Comparison of ENCODE assay signal across 25 cellular contexts in the genomic region with DNA sequence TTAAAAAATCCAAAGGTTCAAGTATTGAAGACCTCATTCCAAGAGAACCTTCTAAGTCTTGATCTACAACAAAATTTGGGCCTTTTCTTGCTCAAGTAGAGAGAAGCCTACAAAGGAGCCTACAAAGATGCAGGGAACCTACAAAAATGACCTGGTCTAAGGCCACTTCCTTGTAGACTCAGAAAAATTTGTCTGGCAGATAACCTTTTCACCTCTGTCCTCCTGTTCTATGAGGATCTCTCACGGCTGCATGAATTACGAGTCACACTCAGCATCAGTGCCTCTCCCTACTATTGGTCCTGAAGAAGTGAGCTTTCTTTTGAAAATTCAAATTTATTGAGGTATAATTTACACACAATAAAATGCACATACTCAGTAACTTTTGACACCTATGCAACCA. TPM values are rescaled to one million over a fixed set of nuclear protein-coding genes. Genes with fewer than 3 reads are reported as not detected.
DNase-seq lines count a peak whose midpoint lies in the region; ATAC-seq and TF ChIP-seq lines count a peak whose summit lies in the region.
"Had no signal": no experiment of that assay in that cellular context is flagged by ENCODE, and none has a peak within 500 bp of the region (broad histone marks: within the 10 kb centered on the region; RNA-seq: fewer than 3 reads in every experiment).

No MANE protein-coding gene starts in this region.

- intact Hi-C loops in activated CD8-positive, alpha-beta T cell treated with anti-CD3 and anti-CD28 coated beads for 36 hours (cut with micrococcal nuclease): no loop called here
- intact Hi-C loops in mucosa of descending colon (cut with DNase I, micrococcal nuclease): no loop called here
- intact Hi-C loops in CD8-positive, alpha-beta T cell (cut with DNase I, micrococcal nuclease): no loop called here

- DNase-seq in activated CD8-positive, alpha-beta T cell treated with anti-CD3 and anti-CD28 coated beads for 36 hours: no peak
- no peak for DNase-seq in activated CD8-positive, alpha-beta T cell treated with anti-CD3 and anti-CD28 coated beads, Interleukin-2, amount 10 ng/mL, durations not matched to agents 7 days and 5 days
- peak; percentile 60 for DNase-seq in M059J (ENCODE audit: low read depth)
- DNase-seq in brain microvascular endothelial cell: peak; percentile 33
- DNase-seq in mucosa of descending colon: no peak
- DNase-seq in CD8-positive, alpha-beta T cell: no peak
- DNase-seq in right atrium auricular region (ENCODE audit: low spot score): no peak
- DNase-seq in NCI-H748 treated with DMSO at 0.1 percent for 48 hours (lab: John Stamatoyannopoulos, UW): no peak
- DNase-seq: 8988T; activated CD4-positive, alpha-beta T cell treated with anti-CD3 and anti-CD28 coated beads, Interleukin-2, amount 50 U/mL, for 4 hours; activated gamma-delta T cell treated with Interleukin-2 at 50 U/mL for 16 hours; CD8-positive, alpha-beta memory T cell; cortex of kidney; DMS79; GOT3; kidney; NCI-H2029 treated with DMSO at 0.1 percent for 48 hours; NCI-H345; NCI-H82; posterior cingulate gyrus; stimulated activated naive CD8-positive, alpha-beta T cell treated with anti-CD3 and anti-CD28 coated beads, Interleukin-15, amount 100 ng/mL, for 72 hours; tibial artery had no signal

- H3K4me3 ChIP-seq in brain microvascular endothelial cell (ENCODE audit: low read depth, low read length) (no peak overlapping the region), mucosa of descending colon (no peak overlapping the region), right atrium auricular region (no peak overlapping the region)
- H3K4me3 ChIP-seq in CD8-positive, alpha-beta T cell (ENCODE audit: low read depth, low read length): no peak overlapping the region
- H3K4me3 ChIP-seq: lung, tibial artery had no signal

- H3K9me3 Mint-ChIP-seq in activated CD8-positive, alpha-beta T cell treated with anti-CD3 and anti-CD28 coated beads for 36 hours: no peaks in the 10 kb centered on the region
- no peaks in the 10 kb centered on the region for H3K9me3 Mint-ChIP-seq in activated CD8-positive, alpha-beta T cell treated with anti-CD3 and anti-CD28 coated beads, Interleukin-2, amount 10 ng/mL, durations not matched to agents 7 days and 5 days (ENCODE audit: insufficient read depth)
- no peaks in the 10 kb centered on the region for H3K9me3 Mint-ChIP-seq in CD8-positive, alpha-beta T cell
- H3K9me3 Mint-ChIP-seq: CD8-positive, alpha-beta memory T cell; stimulated activated naive CD8-positive, alpha-beta T cell treated with anti-CD3 and anti-CD28 coated beads, Interleukin-15, amount 100 ng/mL, for 72 hours; T-helper 2 cell treated with Interferon-gamma antibody and Interleukin-4, amounts not matched to agents 5 μg/mL and 100 μg/mL, for 36 hours; WTC11 had no signal

- POLR2A ChIA-PET in activated CD8-positive, alpha-beta T cell treated with anti-CD3 and anti-CD28 coated beads for 36 hours (lab: Charles Lee): interaction anchor here (2.4 kb wide), 1 partner anchor 57 kb away, joined by 8 read pairs; the partner anchor contains the start of gene ZNF518A
- POLR2A ChIA-PET in activated CD8-positive, alpha-beta T cell treated with anti-CD3 and anti-CD28 coated beads, Interleukin-2, amount 10 ng/mL, durations not matched to agents 7 days and 5 days (lab: Charles Lee): interaction anchor here (4.1 kb wide), 1 partner anchor 57 kb away, joined by 17 read pairs; the partner anchor contains the start of gene ZNF518A
- POLR2A ChIA-PET in CD8-positive, alpha-beta T cell (lab: Charles Lee): no interaction called here

- no peak for ATAC-seq in activated CD8-positive, alpha-beta T cell treated with anti-CD3 and anti-CD28 coated beads for 36 hours
- ATAC-seq in activated CD8-positive, alpha-beta T cell treated with anti-CD3 and anti-CD28 coated beads, Interleukin-2, amount 10 ng/mL, durations not matched to agents 7 days and 5 days: no peak
- peak; percentile 54 for ATAC-seq in mucosa of descending colon
- no peak for ATAC-seq in CD8-positive, alpha-beta T cell
- ATAC-seq: stimulated activated naive CD8-positive, alpha-beta T cell treated with anti-CD3 and anti-CD28 coated beads, Interleukin-15, amount 100 ng/mL, for 72 hours; WTC11 had no signal

- H3K27ac Mint-ChIP-seq in activated CD8-positive, alpha-beta T cell treated with anti-CD3 and anti-CD28 coated beads for 36 hours: peak overlapping the region; percentile 30
- no peak overlapping the region for H3K27ac Mint-ChIP-seq in activated CD8-positive, alpha-beta T cell treated with anti-CD3 and anti-CD28 coated beads, Interleukin-2, amount 10 ng/mL, durations not matched to agents 7 days and 5 days
- H3K27ac Mint-ChIP-seq in CD8-positive, alpha-beta T cell: no peak overlapping the region
- H3K27ac Mint-ChIP-seq: stimulated activated naive CD8-positive, alpha-beta T cell treated with anti-CD3 and anti-CD28 coated beads, Interleukin-15, amount 100 ng/mL, for 72 hours; T-helper 2 cell treated with Interferon-gamma antibody and Interleukin-4, amounts not matched to agents 5 μg/mL and 100 μg/mL, for 36 hours; WTC11 had no signal

- no peaks in the 10 kb centered on the region for H3K27me3 Mint-ChIP-seq in activated CD8-positive, alpha-beta T cell treated with anti-CD3 and anti-CD28 coated beads for 36 hours
- no peaks in the 10 kb centered on the region for H3K27me3 Mint-ChIP-seq in activated CD8-positive, alpha-beta T cell treated with anti-CD3 and anti-CD28 coated beads, Interleukin-2, amount 10 ng/mL, durations not matched to agents 7 days and 5 days (ENCODE audit: low read depth)
- no peaks in the 10 kb centered on the region for H3K27me3 Mint-ChIP-seq in CD8-positive, alpha-beta T cell (ENCODE audit: low read depth)
- H3K27me3 Mint-ChIP-seq: CD8-positive, alpha-beta memory T cell; stimulated activated naive CD8-positive, alpha-beta T cell treated with anti-CD3 and anti-CD28 coated beads, Interleukin-15, amount 100 ng/mL, for 72 hours had no signal

- H3K9me3 ChIP-seq in mucosa of descending colon: no peaks in the 10 kb centered on the region
- no peaks in the 10 kb centered on the region for H3K9me3 ChIP-seq in CD8-positive, alpha-beta T cell (ENCODE audit: low read length)
- no peaks in the 10 kb centered on the region for H3K9me3 ChIP-seq in right atrium auricular region
- H3K9me3 ChIP-seq: tibial artery had no signal

- H3K27ac ChIP-seq in brain microvascular endothelial cell (no peak overlapping the region), right atrium auricular region (no peak overlapping the region)
- H3K27ac ChIP-seq in CD8-positive, alpha-beta T cell (ENCODE audit: low read depth, low read length): no peak overlapping the region
- H3K27ac ChIP-seq: tibial artery had no signal

- H3K36me3 ChIP-seq in brain microvascular endothelial cell (replicated peaks): no peaks in the 10 kb centered on the region
- no peaks in the 10 kb centered on the region for H3K36me3 ChIP-seq in mucosa of descending colon (ENCODE audit: low read depth)
- H3K36me3 ChIP-seq in CD8-positive, alpha-beta T cell (ENCODE audit: insufficient read depth, low read length): no peaks in the 10 kb centered on the region
- H3K36me3 ChIP-seq in right atrium auricular region: no peaks in the 10 kb centered on the region
- H3K36me3 ChIP-seq: tibial artery had no signal

- H3K36me3 Mint-ChIP-seq in activated CD8-positive, alpha-beta T cell treated with anti-CD3 and anti-CD28 coated beads for 36 hours (ENCODE audit: low read depth): peaks cover 5% of the 10 kb centered on the region
- H3K36me3 Mint-ChIP-seq in activated CD8-positive, alpha-beta T cell treated with anti-CD3 and anti-CD28 coated beads, Interleukin-2, amount 10 ng/mL, durations not matched to agents 7 days and 5 days (ENCODE audit: low read depth): peaks cover 3% of the 10 kb centered on the region
- peaks cover 5% of the 10 kb centered on the region for H3K36me3 Mint-ChIP-seq in CD8-positive, alpha-beta T cell
- H3K36me3 Mint-ChIP-seq: WTC11 had no signal

- CTCF ChIA-PET in activated CD8-positive, alpha-beta T cell treated with anti-CD3 and anti-CD28 coated beads for 36 hours (lab: Charles Lee): interaction anchor here (0.6 kb wide), 1 partner anchor 437 kb away, joined by 3 read pairs; no protein-coding TSS in a partner anchor
- CTCF ChIA-PET in activated CD8-positive, alpha-beta T cell treated with anti-CD3 and anti-CD28 coated beads, Interleukin-2, amount 10 ng/mL, durations not matched to agents 7 days and 5 days (lab: Charles Lee): no interaction called here
- CTCF ChIA-PET in CD8-positive, alpha-beta T cell (lab: Charles Lee): no interaction called here

- H3K4me3 Mint-ChIP-seq in activated CD8-positive, alpha-beta T cell treated with anti-CD3 and anti-CD28 coated beads for 36 hours: no peak overlapping the region
- no peak overlapping the region for H3K4me3 Mint-ChIP-seq in activated CD8-positive, alpha-beta T cell treated with anti-CD3 and anti-CD28 coated beads, Interleukin-2, amount 10 ng/mL, durations not matched to agents 7 days and 5 days
- H3K4me3 Mint-ChIP-seq in CD8-positive, alpha-beta T cell: no peak overlapping the region
- H3K4me3 Mint-ChIP-seq: CD8-positive, alpha-beta memory T cell; stimulated activated naive CD8-positive, alpha-beta T cell treated with anti-CD3 and anti-CD28 coated beads, Interleukin-15, amount 100 ng/mL, for 72 hours; T-helper 2 cell treated with Interferon-gamma antibody and Interleukin-4, amounts not matched to agents 5 μg/mL and 100 μg/mL, for 36 hours; WTC11 had no signal

- no peak for TF ChIP-seq CTCF in activated CD8-positive, alpha-beta T cell treated with anti-CD3 and anti-CD28 coated beads for 36 hours (IDR thresholded peaks at IDR 0.05)
- TF ChIP-seq CTCF in brain microvascular endothelial cell (IDR thresholded peaks at IDR 0.05; ENCODE audit: low read depth, low read length, missing control alignments): no peak
- no peak for TF ChIP-seq CTCF in mucosa of descending colon (IDR thresholded peaks at IDR 0.05)
- TF ChIP-seq CTCF in CD8-positive, alpha-beta T cell (IDR thresholded peaks at IDR 0.05): no peak
- no peak for TF ChIP-seq CTCF in right atrium auricular region (IDR thresholded peaks at IDR 0.05)

- in situ Hi-C loops in brain microvascular endothelial cell (cut with HindIII; ENCODE audit: low pct_ligation_motif_present, low sequenced_read_pairs): no loop called here

- H3K27me3 ChIP-seq in brain microvascular endothelial cell (replicated peaks) (no peaks in the 10 kb centered on the region), right atrium auricular region (no peaks in the 10 kb centered on the region)
- no peaks in the 10 kb centered on the region for H3K27me3 ChIP-seq in CD8-positive, alpha-beta T cell (ENCODE audit: insufficient read depth, low read length)
- H3K27me3 ChIP-seq: tibial artery had no signal

- H3K4me1 ChIP-seq in mucosa of descending colon (ENCODE audit: low read depth) (no peaks in the 10 kb centered on the region), right atrium auricular region (no peaks in the 10 kb centered on the region)
- no peaks in the 10 kb centered on the region for H3K4me1 ChIP-seq in CD8-positive, alpha-beta T cell (ENCODE audit: insufficient read depth, low read length)
- H3K4me1 ChIP-seq: tibial artery had no signal

- H3K4me1 Mint-ChIP-seq in activated CD8-positive, alpha-beta T cell treated with anti-CD3 and anti-CD28 coated beads for 36 hours (ENCODE audit: low read depth): peaks cover 20% of the 10 kb centered on the region
- peaks cover 28% of the 10 kb centered on the region for H3K4me1 Mint-ChIP-seq in activated CD8-positive, alpha-beta T cell treated with anti-CD3 and anti-CD28 coated beads, Interleukin-2, amount 10 ng/mL, durations not matched to agents 7 days and 5 days (ENCODE audit: low read depth)
- peaks cover 3% of the 10 kb centered on the region for H3K4me1 Mint-ChIP-seq in CD8-positive, alpha-beta T cell (ENCODE audit: low read depth)

RNA-seq across cellular contexts. Expression of gene CCNJ, which starts 29.3 kb away (rescaled TPM):
- 1 to 10 TPM; 4.0 to 4.6 TPM for total RNA-seq in activated CD8-positive, alpha-beta T cell treated with anti-CD3 and anti-CD28 coated beads for 36 hours
- total RNA-seq in activated CD8-positive, alpha-beta T cell treated with anti-CD3 and anti-CD28 coated beads, Interleukin-2, amount 10 ng/mL, durations not matched to agents 7 days and 5 days: 1 to 10 TPM; 4.5 to 5.3 TPM
- 3.8 and 4.1 TPM in 2 replicates for total RNA-seq in M059J (2014; rRNA removed; shearing (Covaris generic))
- total RNA-seq in mucosa of descending colon (1 to 10 TPM; 6.0 to 7.8 (median 6.9) TPM), right atrium auricular region (1 to 10 TPM; 2.2 to 3.3 TPM)
- 10 to 100 TPM; 10.0 to 10.7 TPM for total RNA-seq in CD8-positive, alpha-beta T cell

RNA-seq across cellular contexts. Expression of gene ZNF518A, which starts 57.4 kb away (rescaled TPM):
- total RNA-seq in activated CD8-positive, alpha-beta T cell treated with anti-CD3 and anti-CD28 coated beads for 36 hours: 10 to 100 TPM; 13.4 to 15.2 TPM
- 10 to 100 TPM; 15.3 to 16.5 TPM for total RNA-seq in activated CD8-positive, alpha-beta T cell treated with anti-CD3 and anti-CD28 coated beads, Interleukin-2, amount 10 ng/mL, durations not matched to agents 7 days and 5 days
- total RNA-seq in M059J (2014; rRNA removed; shearing (Covaris generic)): 2.8 and 3.3 TPM in 2 replicates
- 10 to 100 TPM; 32.0 to 52.2 (median 34.0) TPM for total RNA-seq in mucosa of descending colon
- total RNA-seq in CD8-positive, alpha-beta T cell: 1 to 10 TPM; 8.7 to 9.3 TPM
- 1 to 10 TPM; 6.2 to 8.1 TPM for total RNA-seq in right atrium auricular region

Comparison
In these comparisons a context has a peak if more than half of its experiments do, and no peak if none do; other contexts are left out.
1. DNase-seq: peak in M059J (single experiment) and brain microvascular endothelial cell (single experiment); none in activated CD8-positive, alpha-beta T cell treated with anti-CD3 and anti-CD28 coated beads for 36 hours (single experiment), activated CD8-positive, alpha-beta T cell treated with anti-CD3 and anti-CD28 coated beads, Interleukin-2, amount 10 ng/mL, durations not matched to agents 7 days and 5 days (single experiment), mucosa of descending colon (0 of 3), CD8-positive, alpha-beta T cell (0 of 7), right atrium auricular region (single experiment) and NCI-H748 treated with DMSO at 0.1 percent for 48 hours (single experiment).